ENCODE assay signal across 28 cellular contexts in the genomic region with DNA sequence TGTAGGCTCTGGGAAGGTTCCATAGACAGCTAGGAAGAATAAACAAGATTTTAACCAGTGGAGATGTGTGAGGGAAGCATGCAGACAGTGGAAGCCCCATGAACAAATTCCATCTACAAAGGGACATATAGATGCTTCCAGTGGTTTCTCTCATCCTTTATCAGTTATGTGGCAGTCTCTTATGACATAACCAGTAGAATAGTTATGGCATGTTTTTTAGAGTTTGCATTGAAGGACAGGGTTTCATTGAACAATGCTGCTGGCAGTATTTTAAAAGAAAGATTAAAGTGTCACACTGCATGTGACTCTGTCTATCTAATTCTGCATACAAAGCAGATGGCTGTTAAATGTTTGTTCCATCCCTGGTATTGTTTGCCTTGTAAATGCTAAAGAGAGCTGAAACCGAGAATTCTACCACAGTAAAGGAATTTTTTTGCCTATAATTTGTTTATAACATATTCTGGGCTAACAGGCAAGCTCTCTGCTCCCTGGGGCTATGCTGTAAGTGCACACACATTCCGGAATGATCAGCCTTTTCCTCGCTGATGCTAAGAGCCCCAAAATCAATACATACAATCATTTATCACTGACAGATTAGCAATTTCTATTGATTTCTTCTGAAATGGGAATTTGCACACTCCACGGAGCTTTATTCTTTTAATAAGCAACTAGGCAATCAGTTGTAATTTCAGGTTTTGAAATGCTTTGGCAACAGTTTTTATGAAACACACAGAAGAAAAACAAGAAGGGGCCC.
DNase-seq lines count a peak whose midpoint lies in the region; ATAC-seq, FAIRE-seq and TF ChIP-seq lines count a peak whose summit lies in the region.
"Had no signal": no experiment of that assay in that cellular context is flagged by ENCODE, and none has a peak within 500 bp of the region (broad histone marks: within the 10 kb centered on the region; RNA-seq: fewer than 3 reads in every experiment).

No MANE protein-coding gene starts in this region.

- TF ChIP-seq POLR2A in HepG2 (IDR thresholded peaks at IDR 0.05; ENCODE audit: insufficient read depth in 1 of 2, low read depth in 2 of 2, low read length in 2 of 2) = no peak
- TF ChIP-seq POLR2A in sigmoid colon (IDR thresholded peaks at IDR 0.05) = no peak
- no peak for TF ChIP-seq POLR2A in esophagus squamous epithelium (IDR thresholded peaks at IDR 0.05)

- H3K9me2 ChIP-seq in DOHH2 (replicated peaks; ENCODE audit: control insufficient read depth, low read length) = no peaks in the 10 kb centered on the region

- intact Hi-C loops in HepG2 (cut with micrococcal nuclease; ENCODE audit: unreplicated experiment) (no loop called here), sigmoid colon (cut with DNase I) (loop anchor here (10.0 kb wide), 1 partner anchor 166 kb away; no protein-coding TSS in a partner anchor), esophagus squamous epithelium (cut with DNase I) (no loop called here)

- no peak for FAIRE-seq in HepG2 (lab: Jason Lieb, UNC)
- FAIRE-seq: colon, GM12892, small intestine had no signal

- 1% methylated on average over 4 of the region's 4 CpGs for WGBS in HepG2 (ENCODE audit: low lambda C conversion rate)
- WGBS in sigmoid colon, 2 donors = 78 to 79% methylated on average over 4 of the region's 4 CpGs
- WGBS in esophagus squamous epithelium, 2 donors = 65 to 71% methylated on average over 4 of the region's 4 CpGs

- H3K27ac Mint-ChIP-seq in activated CD8-positive, alpha-beta T cell treated with anti-CD3 and anti-CD28 coated beads, Interleukin-2, amount 10 ng/mL, durations not matched to agents 7 days and 5 days = no peak overlapping the region
- H3K27ac Mint-ChIP-seq: effector memory CD8-positive, alpha-beta T cell had no signal

- H3K9ac ChIP-seq in SK-N-MC (ENCODE audit: insufficient read length) = no peak overlapping the region
- H3K9ac ChIP-seq in HepG2 (ENCODE audit: insufficient read depth, low read depth, low read length) = no peak overlapping the region

- TF ChIP-seq EP300 in HepG2 (IDR thresholded peaks at IDR 0.05; ENCODE audit: low read depth in 2 of 2, low read length in 2 of 2) (no peak), HepG2 (CRISPR knock-in tag; IDR thresholded peaks at IDR 0.05; ENCODE audit: borderline replicate concordance) (no peak), sigmoid colon (IDR thresholded peaks at IDR 0.05) (no peak)

- peaks cover 2% of the 10 kb centered on the region for H3K36me3 Mint-ChIP-seq in activated CD8-positive, alpha-beta T cell treated with anti-CD3 and anti-CD28 coated beads, Interleukin-2, amount 10 ng/mL, durations not matched to agents 7 days and 5 days (ENCODE audit: low read depth)
- H3K36me3 Mint-ChIP-seq: IgD-negative memory B cell, T-cell had no signal

- peaks cover 13% of the 10 kb centered on the region for H3K4me1 Mint-ChIP-seq in activated CD8-positive, alpha-beta T cell treated with anti-CD3 and anti-CD28 coated beads, Interleukin-2, amount 10 ng/mL, durations not matched to agents 7 days and 5 days (ENCODE audit: low read depth)

- no peak for DNase-seq in SK-N-MC (ENCODE audit: low read depth, low spot score)
- no peak for DNase-seq in HepG2 (ENCODE audit: low spot score)
- no peak for DNase-seq in sigmoid colon
- no peak for DNase-seq in esophagus squamous epithelium (lab: John Stamatoyannopoulos, UW)
- DNase-seq in DMS153 (lab: John Stamatoyannopoulos, UW) = no peak
- no peak for DNase-seq in activated CD8-positive, alpha-beta T cell treated with anti-CD3 and anti-CD28 coated beads, Interleukin-2, amount 10 ng/mL, durations not matched to agents 7 days and 5 days
- DNase-seq: activated CD4-positive, CD25-positive, alpha-beta regulatory T cell treated with anti-CD3 and anti-CD28 coated beads, Interleukin-2, amount 50 U/mL, for 72 hours; activated gamma-delta T cell; activated T-cell treated with anti-CD3 and anti-CD28 coated beads, Interleukin-2, amount 50 U/mL, for 1 hour; Calu3; effector memory CD8-positive, alpha-beta T cell; islet precursor cell; NCI-H1417 treated with DMSO at 0.1 percent for 48 hours; NCI-H446 treated with DMSO at 0.1 percent for 48 hours; NK-92 treated with Interleukin-12 subunit alpha and Interleukin-12 subunit beta, amount 100 ng/mL, for 24 hours; Peyer's patch; SJCRH30; small intestine; stimulated activated CD4-positive, alpha-beta T cell treated with anti-CD3 and anti-CD28 coated beads, Interleukin-4, amount 100 ng/mL, for 24 hours; stimulated activated naive CD4-positive, alpha-beta T cell; T-cell had no signal

- H3K4me2 ChIP-seq in DOHH2 (ENCODE audit: low read length) (peak overlapping the region; percentile 41; the same call in 1 of the 2 replicates), HepG2 (ENCODE audit: low read depth, low read length) (no peak overlapping the region)

- no peaks in the 10 kb centered on the region for H3K9me3 Mint-ChIP-seq in activated CD8-positive, alpha-beta T cell treated with anti-CD3 and anti-CD28 coated beads, Interleukin-2, amount 10 ng/mL, durations not matched to agents 7 days and 5 days (ENCODE audit: insufficient read depth)
- H3K9me3 Mint-ChIP-seq: effector memory CD8-positive, alpha-beta T cell; T-cell had no signal

- no peak overlapping the region for H2AFZ ChIP-seq in HepG2 (ENCODE audit: low read length)

- H3K27ac ChIP-seq in DOHH2 (ENCODE audit: low read depth, low read length) (no peak overlapping the region), SK-N-MC (peak overlapping the region; percentile 47; the same call in 1 of the 2 replicates), HepG2 (ENCODE audit: extremely low read length, insufficient read depth, low read length) (no peak overlapping the region), sigmoid colon (peak overlapping the region in 3 of 4 donors; percentile 54 to 69 (median 67)), esophagus squamous epithelium (peak overlapping the region in 1 of 4 donors; percentile 15)
- H3K27ac ChIP-seq: Peyer's patch, SJCRH30, thoracic aorta had no signal

- no peak for TF ChIP-seq RAD21 in HepG2 (CRISPR knock-in tag; IDR thresholded peaks at IDR 0.05)

- H3K4me1 ChIP-seq in DOHH2 (ENCODE audit: control insufficient read depth, low read length) = peaks cover 45% of the 10 kb centered on the region
- H3K4me1 ChIP-seq in HepG2 (ENCODE audit: insufficient read depth, low read length) = no peaks in the 10 kb centered on the region
- peaks cover 0 to 43% (median 33%) of the 10 kb centered on the region in 4 donors for H3K4me1 ChIP-seq in sigmoid colon
- peaks cover 10 to 40% (median 14%) of the 10 kb centered on the region in 3 donors for H3K4me1 ChIP-seq in esophagus squamous epithelium
- H3K4me1 ChIP-seq: Peyer's patch had no signal

- BruUV-seq in HepG2 (replicated peaks; lab: Mats Ljungman, UMichigan) = no TSS peak

- POLR2A ChIA-PET in HepG2 (lab: Yijun Ruan, JAX) = no interaction called here
- POLR2A ChIA-PET in activated CD8-positive, alpha-beta T cell treated with anti-CD3 and anti-CD28 coated beads, Interleukin-2, amount 10 ng/mL, durations not matched to agents 7 days and 5 days (lab: Charles Lee) = interaction anchor here (0.6 kb wide), 1 partner anchor 660 kb away, joined by 4 read pairs; no protein-coding TSS in a partner anchor

- CTCF ChIA-PET in HepG2 (lab: Yijun Ruan, JAX; ENCODE audit: low intra/inter-chr PET ratio, low total read pairs) = no interaction called here
- CTCF ChIA-PET in activated CD8-positive, alpha-beta T cell treated with anti-CD3 and anti-CD28 coated beads, Interleukin-2, amount 10 ng/mL, durations not matched to agents 7 days and 5 days (lab: Charles Lee) = interaction anchor here (0.7 to 1.1 kb wide), 2 partner anchors 11 to 105 kb away, joined by 3 to 4 read pairs; no protein-coding TSS in a partner anchor

- TF ChIP-seq CTCF in DOHH2 (IDR thresholded peaks at IDR 0.05; ENCODE audit: low read depth, low read length, poor library complexity, severe bottlenecking) (no peak), HepG2 (CRISPR knock-in tag; IDR thresholded peaks at IDR 0.05) (no peak), sigmoid colon (IDR thresholded peaks at IDR 0.05) (no peak), esophagus squamous epithelium (IDR thresholded peaks at IDR 0.05) (no peak)

- H3F3A ChIP-seq in DOHH2 (ENCODE audit: control insufficient read depth, insufficient read depth) = peaks cover 7% of the 10 kb centered on the region

- in situ Hi-C loops in HepG2 (cut with HindIII; ENCODE audit: extremely low pct_ligation_motif_present, low pct_unique_long_range_greater_than_20kb) = no loop called here

- no peak overlapping the region for H3K4me3 Mint-ChIP-seq in activated CD8-positive, alpha-beta T cell treated with anti-CD3 and anti-CD28 coated beads, Interleukin-2, amount 10 ng/mL, durations not matched to agents 7 days and 5 days
- H3K4me3 Mint-ChIP-seq: effector memory CD8-positive, alpha-beta T cell; T-cell had no signal

- H3K27me3 ChIP-seq in DOHH2 (ENCODE audit: control insufficient read depth, low read length) = no peaks in the 10 kb centered on the region
- H3K27me3 ChIP-seq in HepG2 (ENCODE audit: control insufficient read depth in 1 of 2, insufficient read depth in 2 of 2, low read length in 2 of 2) = peaks cover 0 to 10% of the 10 kb centered on the region in 2 experiments; a peak in 2 of 5 replicates
- H3K27me3 ChIP-seq in sigmoid colon = no peaks in the 10 kb centered on the region
- no peaks in the 10 kb centered on the region for H3K27me3 ChIP-seq in esophagus squamous epithelium
- H3K27me3 ChIP-seq: gastroesophageal sphincter, Peyer's patch, SJCRH30 had no signal

- no peak overlapping the region; the same call in 1 of the 2 replicates for H3K4me3 ChIP-seq in DOHH2 (ENCODE audit: low read length)
- H3K4me3 ChIP-seq in SK-N-MC = peak overlapping the region; percentile 21
- no peak overlapping the region for H3K4me3 ChIP-seq in HepG2 (replicated peaks in 1 of 3; ENCODE audit: insufficient read depth in 1 of 3, low read depth in 2 of 3, low read length in 3 of 3)
- H3K4me3 ChIP-seq in sigmoid colon = no peak overlapping the region
- no peak overlapping the region for H3K4me3 ChIP-seq in esophagus squamous epithelium
- H3K4me3 ChIP-seq: gastroesophageal sphincter, Peyer's patch, SJCRH30, thoracic aorta had no signal

- H3K79me2 ChIP-seq in DOHH2 (ENCODE audit: control insufficient read depth, low read length) (no peaks in the 10 kb centered on the region), HepG2 (ENCODE audit: insufficient read depth, low read length) (no peaks in the 10 kb centered on the region)

- ATAC-seq in HepG2 (no peak), HG03175 (IDR thresholded peaks at IDR 0.05; ENCODE audit: unreplicated experiment) (no peak)
- no peak for ATAC-seq in activated CD8-positive, alpha-beta T cell treated with anti-CD3 and anti-CD28 coated beads, Interleukin-2, amount 10 ng/mL, durations not matched to agents 7 days and 5 days
- ATAC-seq: effector memory CD8-positive, alpha-beta T cell; gastroesophageal sphincter; T-cell had no signal

- 0 out of 2 replicates have a peak, but pooled peaks cover 2% of the 10 kb centered on the region for H3K36me3 ChIP-seq in DOHH2 (ENCODE audit: control insufficient read depth, low read length)
- H3K36me3 ChIP-seq in SK-N-MC (ENCODE audit: insufficient read depth, low read length) = no peaks in the 10 kb centered on the region
- no peaks in the 10 kb centered on the region for H3K36me3 ChIP-seq in HepG2 (replicated peaks in 1 of 2; ENCODE audit: control insufficient read depth in 1 of 2, insufficient read depth in 2 of 2, low read length in 2 of 2)
- H3K36me3 ChIP-seq in sigmoid colon = no peaks in the 10 kb centered on the region
- H3K36me3 ChIP-seq in esophagus squamous epithelium = no peaks in the 10 kb centered on the region
- H3K36me3 ChIP-seq: gastroesophageal sphincter, Peyer's patch, SJCRH30, thoracic aorta had no signal

- H3K27me3 Mint-ChIP-seq in activated CD8-positive, alpha-beta T cell treated with anti-CD3 and anti-CD28 coated beads, Interleukin-2, amount 10 ng/mL, durations not matched to agents 7 days and 5 days (ENCODE audit: low read depth) = no peaks in the 10 kb centered on the region
- H3K27me3 Mint-ChIP-seq: effector memory CD8-positive, alpha-beta T cell; IgD-negative memory B cell; T-cell had no signal

- H4K20me1 ChIP-seq in DOHH2 (ENCODE audit: control insufficient read depth, insufficient read depth, low read depth, low read length) = no peaks in the 10 kb centered on the region
- H4K20me1 ChIP-seq in HepG2 (ENCODE audit: insufficient read depth, low read length) = no peaks in the 10 kb centered on the region

- no peaks in the 10 kb centered on the region for H3K9me3 ChIP-seq in DOHH2 (ENCODE audit: control insufficient read depth, insufficient read depth, low read length)
- H3K9me3 ChIP-seq in SK-N-MC (ENCODE audit: low read depth, low read length) = no peaks in the 10 kb centered on the region
- no peaks in the 10 kb centered on the region for H3K9me3 ChIP-seq in HepG2 (ENCODE audit: low read length)
- H3K9me3 ChIP-seq in sigmoid colon = no peaks in the 10 kb centered on the region
- no peaks in the 10 kb centered on the region for H3K9me3 ChIP-seq in esophagus squamous epithelium
- H3K9me3 ChIP-seq: gastroesophageal sphincter, Peyer's patch, SJCRH30, thoracic aorta had no signal

Comparison
In these comparisons a context has a peak if more than half of its experiments do, and no peak if none do; other contexts are left out.
1. H3K27ac ChIP-seq: peak in SK-N-MC (single experiment) and sigmoid colon (3 of 4); none in DOHH2 (single experiment) and HepG2 (single experiment).